Comparison of ENCODE assay signal across 9 cellular contexts in genomic region chr11:61701298-61701993, GRCh38. TPM values are rescaled to one million over a fixed set of nuclear protein-coding genes. Genes with fewer than 3 reads are reported as not detected.
DNase-seq lines count a peak whose midpoint lies in the region; ATAC-seq lines count a peak whose summit lies in the region.
"Had no signal": no experiment of that assay in that cellular context is flagged by ENCODE, and none has a peak within 500 bp of the region (broad histone marks: within the 10 kb centered on the region; RNA-seq: fewer than 3 reads in every experiment).

No MANE protein-coding gene starts in this region.

- H3K4me3 Mint-ChIP-seq in activated CD8-positive, alpha-beta memory T cell treated with anti-CD3 and anti-CD28 coated beads, Interleukin-2, amount 10 ng/mL, durations not matched to agents 7 days and 5 days: no peak overlapping the region
- H3K4me3 Mint-ChIP-seq: IgD-negative memory B cell had no signal

- no peak overlapping the region for H4K5ac ChIP-seq in mesendoderm (ENCODE audit: low read length)

- CTCF ChIA-PET in activated CD8-positive, alpha-beta memory T cell treated with anti-CD3 and anti-CD28 coated beads, Interleukin-2, amount 10 ng/mL, durations not matched to agents 7 days and 5 days (lab: Charles Lee): interaction anchor here (2.1 kb wide), 1 partner anchor 20 kb away, joined by 8 read pairs; no protein-coding TSS in a partner anchor

- H3K36me3 Mint-ChIP-seq in activated CD8-positive, alpha-beta memory T cell treated with anti-CD3 and anti-CD28 coated beads, Interleukin-2, amount 10 ng/mL, durations not matched to agents 7 days and 5 days: no peaks in the 10 kb centered on the region
- H3K36me3 Mint-ChIP-seq: IgD-negative memory B cell had no signal

- H3K4me2 ChIP-seq in mesendoderm (ENCODE audit: low read length): no peak overlapping the region

- no peaks in the 10 kb centered on the region for H3K79me2 ChIP-seq in mesendoderm (ENCODE audit: control insufficient read depth, insufficient read depth, low read length)

- H3K27ac Mint-ChIP-seq in activated CD8-positive, alpha-beta memory T cell treated with anti-CD3 and anti-CD28 coated beads, Interleukin-2, amount 10 ng/mL, durations not matched to agents 7 days and 5 days: no peak overlapping the region
- H3K27ac Mint-ChIP-seq: IgD-negative memory B cell had no signal

- H3K36me3 ChIP-seq in mesendoderm (ENCODE audit: control insufficient read depth, insufficient read depth, low read length): no peaks in the 10 kb centered on the region

- no peak overlapping the region for H3K4ac ChIP-seq in mesendoderm (ENCODE audit: low read depth, low read length)

- no CpG with 5 or more reads among the region's 16 CpGs for WGBS in mesendoderm (ENCODE audit: extremely low coverage, insufficient coverage, low lambda C conversion rate)

- no peaks in the 10 kb centered on the region for H3K79me1 ChIP-seq in mesendoderm (ENCODE audit: low read length)

- no peak overlapping the region for H2BK15ac ChIP-seq in mesendoderm (replicated peaks; ENCODE audit: low read depth)

- H3K27me3 ChIP-seq in mesendoderm (ENCODE audit: insufficient read depth, low read length, poor library complexity): no peaks in the 10 kb centered on the region

- H3K18ac ChIP-seq in mesendoderm (ENCODE audit: low read length): no peak overlapping the region

- DNase-seq in DMS153 treated with DMSO at 0.1 percent for 48 hours (lab: John Stamatoyannopoulos, UW; ENCODE audit: unreplicated experiment) (peak; percentile 43), NCI-H1417 (lab: John Stamatoyannopoulos, UW) (peak; percentile 59 to 85 (median 66)), astrocyte of the hippocampus (ENCODE audit: low read depth, low spot score) (peak; percentile 45), mesendoderm (peak; percentile 82), cortex of kidney (lab: John Stamatoyannopoulos, UW) (no peak), G401 (ENCODE audit: low spot score) (no peak), T-helper 1 cell (no peak)
- DNase-seq in activated CD8-positive, alpha-beta memory T cell treated with anti-CD3 and anti-CD28 coated beads, Interleukin-2, amount 10 ng/mL, durations not matched to agents 7 days and 5 days: no peak

- H3K4me1 ChIP-seq in mesendoderm (ENCODE audit: control insufficient read depth, low read depth, low read length): peaks cover 3% of the 10 kb centered on the region

- no peak overlapping the region for H3K9ac ChIP-seq in mesendoderm (ENCODE audit: low read length)

- H3K4me3 ChIP-seq in mesendoderm (ENCODE audit: low read length): no peak overlapping the region

- no peak overlapping the region for H2BK5ac ChIP-seq in mesendoderm (ENCODE audit: low read length)

- no peak overlapping the region for H2BK120ac ChIP-seq in mesendoderm (ENCODE audit: low read depth, low read length)

- ATAC-seq in activated CD8-positive, alpha-beta memory T cell treated with anti-CD3 and anti-CD28 coated beads, Interleukin-2, amount 10 ng/mL, durations not matched to agents 7 days and 5 days: no peak

- H3K23ac ChIP-seq in mesendoderm (ENCODE audit: low read length): peak overlapping the region; percentile 66

- no peak overlapping the region for H4K8ac ChIP-seq in mesendoderm (ENCODE audit: low read depth, low read length)

- peak overlapping the region; percentile 49 for H3K56ac ChIP-seq in mesendoderm (ENCODE audit: low read length)

- peaks cover 38% of the 10 kb centered on the region for H3K4me1 Mint-ChIP-seq in activated CD8-positive, alpha-beta memory T cell treated with anti-CD3 and anti-CD28 coated beads, Interleukin-2, amount 10 ng/mL, durations not matched to agents 7 days and 5 days

- H3K27ac ChIP-seq in mesendoderm (ENCODE audit: low read depth, low read length): no peak overlapping the region

- H3K9me3 Mint-ChIP-seq in activated CD8-positive, alpha-beta memory T cell treated with anti-CD3 and anti-CD28 coated beads, Interleukin-2, amount 10 ng/mL, durations not matched to agents 7 days and 5 days (ENCODE audit: low read depth): no peaks in the 10 kb centered on the region
- H3K9me3 Mint-ChIP-seq: IgD-negative memory B cell had no signal

- H2AK5ac ChIP-seq in mesendoderm (ENCODE audit: low read length): no peak overlapping the region

- peaks cover 21% of the 10 kb centered on the region for H3K27me3 Mint-ChIP-seq in activated CD8-positive, alpha-beta memory T cell treated with anti-CD3 and anti-CD28 coated beads, Interleukin-2, amount 10 ng/mL, durations not matched to agents 7 days and 5 days

- in situ Hi-C loops in G401 (cut with HindIII; ENCODE audit: low sequenced_read_pairs): no loop called here

RNA-seq across cellular contexts. Expression of gene DAGLA, which starts 21.3 kb away (rescaled TPM):
- 4.2 TPM for polyA plus RNA-seq in mesendoderm (2013, experiment 1 of 2)
- 4.4 TPM for polyA plus RNA-seq in mesendoderm (2013, experiment 2 of 2)
- total RNA-seq in G401 (2014; rRNA removed; shearing (Covaris generic)): 0.74 and 1.4 TPM in 2 replicates
- total RNA-seq in activated CD8-positive, alpha-beta memory T cell treated with anti-CD3 and anti-CD28 coated beads, Interleukin-2, amount 10 ng/mL, durations not matched to agents 7 days and 5 days: not detected
- polyA plus RNA-seq: IgD-negative memory B cell had no signal

RNA-seq across cellular contexts. Expression of gene MYRF, which starts 51.0 kb away (rescaled TPM):
- 3.0 TPM for polyA plus RNA-seq in mesendoderm (2013, experiment 1 of 2)
- polyA plus RNA-seq in mesendoderm (2013, experiment 2 of 2): 2.6 TPM
- 0.71 and 1.4 TPM in 2 replicates for total RNA-seq in G401 (2014; rRNA removed; shearing (Covaris generic))
- total RNA-seq in activated CD8-positive, alpha-beta memory T cell treated with anti-CD3 and anti-CD28 coated beads, Interleukin-2, amount 10 ng/mL, durations not matched to agents 7 days and 5 days: 1 to 10 TPM; 2.1 to 2.2 TPM
- polyA plus RNA-seq: IgD-negative memory B cell had no signal

Comparison
In these comparisons a context has a peak if more than half of its experiments do, and no peak if none do; other contexts are left out.
1. DNase-seq: peak in DMS153 treated with DMSO at 0.1 percent for 48 hours (single experiment), NCI-H1417 (3 of 3), astrocyte of the hippocampus (single experiment) and mesendoderm (single experiment); none in cortex of kidney (single experiment), G401 (single experiment), activated CD8-positive, alpha-beta memory T cell treated with anti-CD3 and anti-CD28 coated beads, Interleukin-2, amount 10 ng/mL, durations not matched to agents 7 days and 5 days (single experiment) and T-helper 1 cell (0 of 5).